In the genomic region with DNA sequence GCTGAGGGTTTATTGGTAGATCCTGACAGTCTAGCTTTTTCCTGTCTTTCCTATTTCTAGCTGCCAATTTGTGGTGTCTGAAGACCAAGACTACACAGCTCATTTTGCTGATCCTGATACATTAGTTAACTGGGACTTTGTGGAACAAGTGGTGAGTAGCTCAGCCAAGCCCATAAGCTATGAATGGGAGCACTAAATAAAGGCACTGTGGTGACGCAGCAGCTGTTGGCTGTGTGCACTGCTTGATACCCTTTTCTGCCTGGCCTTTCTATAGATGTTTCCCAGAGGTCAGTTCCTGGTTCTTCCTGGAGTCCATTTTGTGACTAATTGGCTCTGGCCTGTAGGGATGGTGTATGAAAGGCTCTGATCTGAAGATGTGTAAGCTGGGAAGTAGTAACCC, we compare ENCODE assay signal across 19 cellular contexts. TPM values are rescaled to one million over a fixed set of nuclear protein-coding genes. Genes with fewer than 3 reads are reported as not detected.
DNase-seq lines count a peak whose midpoint lies in the region; ATAC-seq and TF ChIP-seq lines count a peak whose summit lies in the region.
"Had no signal": no experiment of that assay in that cellular context is flagged by ENCODE, and none has a peak within 500 bp of the region (broad histone marks: within the 10 kb centered on the region; RNA-seq: fewer than 3 reads in every experiment).

No MANE protein-coding gene starts in this region.

- CTCF ChIA-PET in CD4-positive, alpha-beta T cell (lab: Charles Lee) = no interaction called here

- H3K4me3 ChIP-seq in dorsolateral prefrontal cortex = no peak overlapping the region

- no peak overlapping the region for H3K27ac ChIP-seq in CD4-positive, alpha-beta T cell (ENCODE audit: low read depth, low read length)
- peak overlapping the region in 41 of 59 donors; percentile 4 to 75 (median 48) for H3K27ac ChIP-seq in dorsolateral prefrontal cortex
- H3K27ac ChIP-seq: HL-60 had no signal

- H3K36me3 Mint-ChIP-seq in CD4-positive, alpha-beta T cell (ENCODE audit: low read depth) = peaks cover 47% of the 10 kb centered on the region

- H3K4me3 Mint-ChIP-seq in CD4-positive, alpha-beta T cell = no peak overlapping the region
- H3K4me3 Mint-ChIP-seq: CD14-positive monocyte, HFFc6 had no signal

- peaks cover 15% of the 10 kb centered on the region for H3K4me1 Mint-ChIP-seq in CD4-positive, alpha-beta T cell (ENCODE audit: low read depth)

- H3K27ac Mint-ChIP-seq in CD4-positive, alpha-beta T cell = peak overlapping the region; percentile 58
- H3K27ac Mint-ChIP-seq: HFFc6 had no signal

- H3K9me3 ChIP-seq in CD4-positive, alpha-beta T cell (ENCODE audit: control insufficient read depth, low read length) = no peaks in the 10 kb centered on the region
- H3K9me3 ChIP-seq: Caco-2 had no signal

- POLR2A ChIA-PET in CD4-positive, alpha-beta T cell (lab: Charles Lee) = no interaction called here

- ATAC-seq in CD4-positive, alpha-beta T cell (ENCODE audit: poor library complexity) = no peak
- ATAC-seq in left ventricle myocardium superior (peak; percentile 86), sciatic nerve (peak; percentile 13), GM19455 (IDR thresholded peaks at IDR 0.05; ENCODE audit: unreplicated experiment) (no peak)
- ATAC-seq: PC-3 had no signal

- H3K27me3 ChIP-seq in CD4-positive, alpha-beta T cell (ENCODE audit: control insufficient read depth, insufficient read depth, low read length) = no peaks in the 10 kb centered on the region
- H3K27me3 ChIP-seq in dorsolateral prefrontal cortex = no peaks in the 10 kb centered on the region

- H3K9me3 Mint-ChIP-seq in CD4-positive, alpha-beta T cell = no peaks in the 10 kb centered on the region
- H3K9me3 Mint-ChIP-seq: HFFc6 had no signal

- intact Hi-C loops in CD4-positive, alpha-beta T cell (cut with DNase I, micrococcal nuclease) = no loop called here
- intact Hi-C loops in dorsolateral prefrontal cortex (cut with DNase I) (no loop called here), left ventricle myocardium superior (cut with micrococcal nuclease) (no loop called here), sciatic nerve (cut with DNase I) (no loop called here)

- H3K27me3 Mint-ChIP-seq in CD4-positive, alpha-beta T cell = no peaks in the 10 kb centered on the region

- TF ChIP-seq CTCF in CD4-positive, alpha-beta T cell (IDR thresholded peaks at IDR 0.05) = no peak
- no peak for TF ChIP-seq CTCF in dorsolateral prefrontal cortex (IDR thresholded peaks at IDR 0.05 in 54 of 56, conservative IDR thresholded peaks at IDR 0.05 in 2 of 56; ENCODE audit: low read depth in 1 of 56, partially characterized antibody in 56 of 56)

- no peak for DNase-seq in CD4-positive, alpha-beta T cell
- DNase-seq in dorsolateral prefrontal cortex = no peak
- DNase-seq in left ventricle myocardium superior = no peak
- no peak for DNase-seq in sciatic nerve (ENCODE audit: low spot score)
- no peak for DNase-seq in GM19238 (ENCODE audit: insufficient read length, low spot score)
- no peak for DNase-seq in SHP77 (lab: John Stamatoyannopoulos, UW)
- DNase-seq in ecto neural progenitor cell (ENCODE audit: low spot score) = no peak
- DNase-seq: Caco-2; HFFc6; MV-4-11; NCI-H1436 treated with DMSO at 0.1 percent for 48 hours; NCI-H2081; NCI-H2227 treated with DMSO at 0.1 percent for 48 hours; NCI-H526 treated with DMSO at 0.1 percent for 48 hours; NK-92 treated with Interleukin-12 subunit alpha and Interleukin-12 subunit beta, amount 100 ng/mL, for 24 hours; PC-3 had no signal

RNA-seq across cellular contexts. Expression of a gene that starts 20.5 kb away (rescaled TPM):
- 100 to 1,000 TPM; 441 to 446 TPM for total RNA-seq in CD4-positive, alpha-beta T cell
- total RNA-seq in dorsolateral prefrontal cortex (100 to 1,000 TPM; 177 to 288 (median 215) TPM), left ventricle myocardium superior (251 TPM), sciatic nerve (331 TPM)

RNA-seq across cellular contexts. Expression of a gene that starts 25.7 kb away (rescaled TPM):
- total RNA-seq in CD4-positive, alpha-beta T cell = 1 to 10 TPM; 6.9 to 7.1 TPM
- total RNA-seq in dorsolateral prefrontal cortex (10 to 100 TPM; 14.4 to 30.4 (median 22.9) TPM), left ventricle myocardium superior (38.0 TPM), sciatic nerve (26.4 TPM)

RNA-seq across cellular contexts. Expression of a gene that starts 26.5 kb away (rescaled TPM):
- total RNA-seq in CD4-positive, alpha-beta T cell = 10 to 100 TPM; 17.9 to 22.0 TPM
- 10 to 100 TPM; 18.5 to 43.3 (median 29.0) TPM for total RNA-seq in dorsolateral prefrontal cortex
- 34.0 TPM for total RNA-seq in left ventricle myocardium superior
- total RNA-seq in sciatic nerve = 19.9 TPM

RNA-seq across cellular contexts. Expression of a gene that starts 58.7 kb away (rescaled TPM):
- total RNA-seq in CD4-positive, alpha-beta T cell = 10 to 100 TPM; 23.6 to 24.5 TPM
- total RNA-seq in dorsolateral prefrontal cortex (100 to 1,000 TPM; 262 to 795 (median 615) TPM), left ventricle myocardium superior (144 TPM), sciatic nerve (431 TPM)

Comparison
In these comparisons a context has a peak if more than half of its experiments do, and no peak if none do; other contexts are left out.
1. ATAC-seq: peak in left ventricle myocardium superior (single experiment) and sciatic nerve (single experiment); none in CD4-positive, alpha-beta T cell (single experiment) and GM19455 (single experiment).